In the genomic region with DNA sequence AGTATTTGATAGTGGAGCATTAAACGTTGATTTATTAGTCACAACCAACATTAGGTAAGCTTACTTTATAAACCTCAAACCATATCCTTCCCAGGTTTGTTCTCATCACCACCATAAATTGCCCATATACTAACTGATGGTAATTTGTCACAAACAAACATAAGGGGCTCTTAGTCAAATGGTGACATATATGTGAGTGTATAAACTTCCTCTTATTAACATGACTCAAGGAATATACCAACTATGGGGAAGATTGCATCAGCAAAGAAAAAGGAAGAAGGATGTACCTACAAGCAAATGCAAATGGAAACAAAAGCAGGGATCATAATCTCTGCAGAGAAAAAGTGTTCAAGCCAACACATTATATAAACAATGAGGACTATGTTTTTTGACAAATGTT, we compare ENCODE assay signal across 10 cellular contexts.
DNase-seq lines count a peak whose midpoint lies in the region; ATAC-seq and TF ChIP-seq lines count a peak whose summit lies in the region.
"Had no signal": no experiment of that assay in that cellular context is flagged by ENCODE, and none has a peak within 500 bp of the region (broad histone marks: within the 10 kb centered on the region; RNA-seq: fewer than 3 reads in every experiment).

No MANE protein-coding gene starts in this region.

- no peak for TF ChIP-seq CTCF in NB4 (IDR thresholded peaks at IDR 0.05; ENCODE audit: low read depth, low read length)
- no peak for TF ChIP-seq CTCF in brain microvascular endothelial cell (IDR thresholded peaks at IDR 0.05; ENCODE audit: low read depth, low read length, missing control alignments)

- H3K4me3 ChIP-seq in NB4 (ENCODE audit: low read depth, low read length) (no peak overlapping the region), brain microvascular endothelial cell (ENCODE audit: low read depth, low read length) (no peak overlapping the region)
- no peak overlapping the region for H3K4me3 ChIP-seq in CD4-positive, alpha-beta memory T cell (ENCODE audit: low read length in 2 of 2)
- H3K4me3 ChIP-seq: sigmoid colon had no signal

- in situ Hi-C loops in brain microvascular endothelial cell (cut with HindIII; ENCODE audit: low pct_ligation_motif_present, low sequenced_read_pairs), result no loop called here

- H3K36me3 Mint-ChIP-seq in CD4-positive, alpha-beta memory T cell, result no peaks in the 10 kb centered on the region
- H3K36me3 Mint-ChIP-seq: activated naive CD4-positive, alpha-beta T cell treated with anti-CD3 and anti-CD28 coated beads, Interleukin-2, amount 50 U/mL, for 24 hours had no signal

- CTCF ChIA-PET in CD4-positive, alpha-beta memory T cell (lab: Charles Lee; ENCODE audit: partially characterized antibody), result no interaction called here

- H3K27ac Mint-ChIP-seq in CD4-positive, alpha-beta memory T cell, result no peak overlapping the region
- H3K27ac Mint-ChIP-seq: activated naive CD4-positive, alpha-beta T cell treated with anti-CD3 and anti-CD28 coated beads, Interleukin-2, amount 50 U/mL, for 24 hours had no signal

- no peak overlapping the region for H3K4me3 Mint-ChIP-seq in CD4-positive, alpha-beta memory T cell
- H3K4me3 Mint-ChIP-seq: activated naive CD4-positive, alpha-beta T cell treated with anti-CD3 and anti-CD28 coated beads, Interleukin-2, amount 50 U/mL, for 24 hours had no signal

- POLR2A ChIA-PET in CD4-positive, alpha-beta memory T cell (lab: Charles Lee; ENCODE audit: partially characterized antibody), result no interaction called here

- H3K27ac ChIP-seq in brain microvascular endothelial cell, result peak overlapping the region; percentile 24
- H3K27ac ChIP-seq in CD4-positive, alpha-beta memory T cell (ENCODE audit: low read depth, low read length), result no peak overlapping the region

- intact Hi-C loops in CD4-positive, alpha-beta memory T cell (cut with micrococcal nuclease), result no loop called here

- H3K4me1 ChIP-seq in CD4-positive, alpha-beta memory T cell (ENCODE audit: insufficient read depth, low read length), result no peaks in the 10 kb centered on the region

- no peaks in the 10 kb centered on the region for H3K27me3 Mint-ChIP-seq in CD4-positive, alpha-beta memory T cell

- H3K27me3 ChIP-seq in brain microvascular endothelial cell (replicated peaks), result no peaks in the 10 kb centered on the region
- no peaks in the 10 kb centered on the region for H3K27me3 ChIP-seq in CD4-positive, alpha-beta memory T cell (ENCODE audit: insufficient read depth, low read length)
- H3K27me3 ChIP-seq: sigmoid colon had no signal

- no peak for ATAC-seq in GM18517 (IDR thresholded peaks at IDR 0.05; ENCODE audit: unreplicated experiment)

- H3K36me3 ChIP-seq in brain microvascular endothelial cell (replicated peaks), result no peaks in the 10 kb centered on the region
- no peaks in the 10 kb centered on the region for H3K36me3 ChIP-seq in CD4-positive, alpha-beta memory T cell (ENCODE audit: insufficient read depth, low read length)
- H3K36me3 ChIP-seq: sigmoid colon had no signal

- peaks cover 0 to 1% (median 0%) of the 10 kb centered on the region in 8 donors for H3K9me3 Mint-ChIP-seq in CD4-positive, alpha-beta memory T cell
- H3K9me3 Mint-ChIP-seq: activated naive CD4-positive, alpha-beta T cell treated with anti-CD3 and anti-CD28 coated beads, Interleukin-2, amount 50 U/mL, for 24 hours had no signal

- H3K4me1 Mint-ChIP-seq in CD4-positive, alpha-beta memory T cell, result no peaks in the 10 kb centered on the region

- TF ChIP-seq POLR2A in NB4 (IDR thresholded peaks at IDR 0.05; ENCODE audit: extremely low read depth, insufficient read length), result no peak

- H3K9me3 ChIP-seq in CD4-positive, alpha-beta memory T cell (ENCODE audit: control insufficient read depth in 1 of 2, low read length in 2 of 2), result no peaks in the 10 kb centered on the region
- H3K9me3 ChIP-seq: sigmoid colon had no signal

- DNase-seq in GM03348 (ENCODE audit: low spot score), result peak; percentile 20
- DNase-seq in NB4 (ENCODE audit: low read depth), result peak; percentile 64
- DNase-seq in brain microvascular endothelial cell, result no peak
- DNase-seq in non-pigmented ciliary epithelial cell (ENCODE audit: low read depth), result peak; percentile 20
- no peak for DNase-seq in CD4-positive, alpha-beta memory T cell
- DNase-seq in NCI-H2029 (lab: John Stamatoyannopoulos, UW), result no peak
- DNase-seq: DMS 273 treated with DMSO at 0.1 percent for 48 hours, sigmoid colon had no signal

Comparison
In these comparisons a context has a peak if more than half of its experiments do, and no peak if none do; other contexts are left out.
1. DNase-seq: peak in GM03348 (single experiment), NB4 (single experiment) and non-pigmented ciliary epithelial cell (single experiment); none in brain microvascular endothelial cell (single experiment), CD4-positive, alpha-beta memory T cell (0 of 5) and NCI-H2029 (single experiment).